In genomic region chr7:138892808-138893207, GRCh38 we compare ENCODE assay signal across 14 cellular contexts.
"Had no signal": no experiment of that assay in that cellular context is flagged by ENCODE, and none has a peak within 500 bp of the region (broad histone marks: within the 10 kb centered on the region; RNA-seq: fewer than 3 reads in every experiment).

No MANE protein-coding gene starts in this region.

- ATAC-seq: left ventricle myocardium superior, right cardiac atrium, T-helper 17 cell had no signal

- H3K27ac ChIP-seq: epithelial cell of prostate had no signal

- H3K4me3 Mint-ChIP-seq: activated naive CD4-positive, alpha-beta T cell treated with anti-CD3 and anti-CD28 coated beads, Interleukin-2, amount 50 U/mL, for 24 hours; T-helper 17 cell had no signal

- H3K9me3 Mint-ChIP-seq: activated naive CD4-positive, alpha-beta T cell treated with anti-CD3 and anti-CD28 coated beads, Interleukin-2, amount 50 U/mL, for 24 hours had no signal

- H3K36me3 Mint-ChIP-seq: activated naive CD4-positive, alpha-beta T cell treated with anti-CD3 and anti-CD28 coated beads, Interleukin-2, amount 50 U/mL, for 24 hours had no signal

- DNase-seq: activated CD4-positive, alpha-beta T cell treated with anti-CD3 and anti-CD28 coated beads, Interleukin-2, amount 50 U/mL, for 1 hour; activated CD4-positive, CD25-positive, alpha-beta regulatory T cell; activated T-cell treated with anti-CD3 and anti-CD28 coated beads for 4 hours; central memory CD4-positive, alpha-beta T cell; cortex of kidney; effector CD8-positive, alpha-beta T cell; left ventricle myocardium superior; posterior cingulate gyrus; right cardiac atrium; small intestine; T-helper 17 cell; trophoblast cell had no signal
